15 cellular contexts compared by ENCODE assay signal in the genomic region with DNA sequence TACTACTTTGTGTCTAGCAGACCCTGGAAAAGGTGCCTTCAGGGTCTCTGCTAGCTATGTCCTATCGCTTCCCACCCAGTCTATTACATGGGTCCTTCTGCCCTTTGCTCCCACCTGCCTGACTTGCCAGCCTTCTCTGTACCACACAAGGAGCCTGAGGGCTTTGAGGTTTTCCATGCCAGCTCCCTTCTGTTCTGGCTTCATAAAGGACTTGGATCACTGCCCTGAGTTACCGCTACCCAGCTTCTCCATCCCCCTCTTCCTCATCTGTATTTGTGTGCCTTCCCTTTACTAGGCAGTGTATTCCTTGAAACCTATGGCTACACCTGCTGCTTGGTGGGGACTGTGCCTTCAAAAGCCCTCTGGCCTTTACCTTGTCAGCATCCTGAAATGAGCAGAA. TPM values are rescaled to one million over a fixed set of nuclear protein-coding genes. Genes with fewer than 3 reads are reported as not detected.
DNase-seq lines count a peak whose midpoint lies in the region; ATAC-seq and TF ChIP-seq lines count a peak whose summit lies in the region.
"Had no signal": no experiment of that assay in that cellular context is flagged by ENCODE, and none has a peak within 500 bp of the region (broad histone marks: within the 10 kb centered on the region; RNA-seq: fewer than 3 reads in every experiment).

No MANE protein-coding gene starts in this region.

- no peak overlapping the region for H3K4me3 ChIP-seq in neural progenitor cell
- no peak overlapping the region for H3K4me3 ChIP-seq in effector memory CD4-positive, alpha-beta T cell (ENCODE audit: insufficient read depth, low read depth, low read length, poor library complexity, severe bottlenecking)

- ATAC-seq in activated naive CD4-positive, alpha-beta T cell treated with anti-CD3 and anti-CD28 coated beads, Interleukin-2, amount 50 U/mL, for 72 hours, result no peak
- no peak for ATAC-seq in GM19455 (IDR thresholded peaks at IDR 0.05; ENCODE audit: unreplicated experiment)

- H3K9me3 Mint-ChIP-seq in activated naive CD4-positive, alpha-beta T cell treated with anti-CD3 and anti-CD28 coated beads, Interleukin-2, amount 50 U/mL, for 72 hours, result no peaks in the 10 kb centered on the region
- no peaks in the 10 kb centered on the region for H3K9me3 Mint-ChIP-seq in neural progenitor cell
- H3K9me3 Mint-ChIP-seq: CD14-positive monocyte had no signal

- H3K27me3 ChIP-seq in neural progenitor cell, result no peaks in the 10 kb centered on the region
- no peaks in the 10 kb centered on the region for H3K27me3 ChIP-seq in effector memory CD4-positive, alpha-beta T cell (replicated peaks; ENCODE audit: control insufficient read depth, insufficient read depth, low read length, poor library complexity, severe bottlenecking)

- no peaks in the 10 kb centered on the region for H3K4me1 ChIP-seq in neural progenitor cell
- no peaks in the 10 kb centered on the region for H3K4me1 ChIP-seq in effector memory CD4-positive, alpha-beta T cell (ENCODE audit: control insufficient read depth, insufficient read depth, low read length, poor library complexity, severe bottlenecking)

- CTCF ChIA-PET in RWPE1 (lab: Yijun Ruan, JAX), result no interaction called here

- H4K20me1 ChIP-seq in neural progenitor cell (ENCODE audit: low read depth), result peaks cover 57% of the 10 kb centered on the region

- H3K9ac ChIP-seq in neural progenitor cell, result no peak overlapping the region
- H3K9ac ChIP-seq: KMS-11 had no signal

- H3F3A ChIP-seq in neural progenitor cell (ENCODE audit: low read depth), result no peaks in the 10 kb centered on the region

- H3K27ac ChIP-seq in RWPE1 (peak overlapping the region; percentile 12; the same call in 1 of the 2 replicates), neural progenitor cell (no peak overlapping the region)
- H3K27ac ChIP-seq in effector memory CD4-positive, alpha-beta T cell (ENCODE audit: insufficient read depth, low read length, poor library complexity, severe bottlenecking), result no peak overlapping the region
- H3K27ac ChIP-seq: KMS-11 had no signal

- no peak overlapping the region for H3K4me2 ChIP-seq in neural progenitor cell
- H3K4me2 ChIP-seq: KMS-11 had no signal

- POLR2A ChIA-PET in RWPE1 (lab: Yijun Ruan, JAX; ENCODE audit: low non-redundant PET), result no interaction called here

- H3K4me1 Mint-ChIP-seq in neural progenitor cell, result peaks cover 4% of the 10 kb centered on the region
- H3K4me1 Mint-ChIP-seq: CD14-positive monocyte had no signal

- no peak overlapping the region for H2AFZ ChIP-seq in neural progenitor cell (replicated peaks)

- DNase-seq in activated naive CD4-positive, alpha-beta T cell treated with anti-CD3 and anti-CD28 coated beads, Interleukin-2, amount 50 U/mL, for 72 hours (ENCODE audit: low spot score in 2 of 2), result no peak
- no peak for DNase-seq in activated naive CD4-positive, alpha-beta T cell (lab: John Stamatoyannopoulos, UW)
- no peak for DNase-seq in RWPE1 (ENCODE audit: low spot score)
- DNase-seq in cerebellum (ENCODE audit: low spot score), result peak; percentile 41
- DNase-seq in neural progenitor cell (ENCODE audit: low spot score), result no peak
- no peak for DNase-seq in effector memory CD4-positive, alpha-beta T cell
- DNase-seq: COR-L47, NCI-H1048, NCI-H146, NCI-H2081, NCI-H510A, NCI-H82 had no signal

- H3K4me3 Mint-ChIP-seq in neural progenitor cell, result no peak overlapping the region
- H3K4me3 Mint-ChIP-seq: CD14-positive monocyte had no signal

- no peaks in the 10 kb centered on the region for H3K36me3 Mint-ChIP-seq in activated naive CD4-positive, alpha-beta T cell treated with anti-CD3 and anti-CD28 coated beads, Interleukin-2, amount 50 U/mL, for 72 hours
- peaks cover 31% of the 10 kb centered on the region for H3K36me3 Mint-ChIP-seq in neural progenitor cell

- H3K9me3 ChIP-seq in neural progenitor cell (ENCODE audit: low read depth), result no peaks in the 10 kb centered on the region
- H3K9me3 ChIP-seq in effector memory CD4-positive, alpha-beta T cell (ENCODE audit: control insufficient read depth, low read length), result no peaks in the 10 kb centered on the region

- H3K36me3 ChIP-seq in neural progenitor cell, result no peaks in the 10 kb centered on the region
- peaks cover 65% of the 10 kb centered on the region for H3K36me3 ChIP-seq in effector memory CD4-positive, alpha-beta T cell (ENCODE audit: control insufficient read depth, insufficient read depth, low read length)

- peaks cover 34% of the 10 kb centered on the region for H3K79me2 ChIP-seq in neural progenitor cell (ENCODE audit: low read depth)

- H3K27me3 Mint-ChIP-seq in neural progenitor cell (ENCODE audit: insufficient read depth, low read depth), result peaks cover 6% of the 10 kb centered on the region

- TF ChIP-seq CTCF in RWPE1 (conservative IDR thresholded peaks at IDR 0.05; ENCODE audit: low read depth) (no peak), neural progenitor cell (IDR thresholded peaks at IDR 0.05) (no peak)

- H3K27ac Mint-ChIP-seq in activated naive CD4-positive, alpha-beta T cell treated with anti-CD3 and anti-CD28 coated beads, Interleukin-2, amount 50 U/mL, for 72 hours, result peak overlapping the region; percentile 72 to 73
- peak overlapping the region; percentile 4 for H3K27ac Mint-ChIP-seq in neural progenitor cell

RNA-seq across cellular contexts. Expression of gene LLGL1, which starts 19.6 kb away (rescaled TPM):
- total RNA-seq in activated naive CD4-positive, alpha-beta T cell treated with anti-CD3 and anti-CD28 coated beads, Interleukin-2, amount 50 U/mL, for 72 hours, result 10 to 100 TPM; 14.5 to 15.0 TPM
- total RNA-seq in cerebellum, result 49.8 TPM
- total RNA-seq in neural progenitor cell (ENCODE audit: low replicate concordance), result 70.5 and 190 TPM in 2 replicates

RNA-seq across cellular contexts. Expression of gene ALKBH5, which starts 22.2 kb away (rescaled TPM):
- 100 to 1,000 TPM in 1 of 2 donors, 10 to 100 TPM in 1; 79.5 to 176 TPM for total RNA-seq in activated naive CD4-positive, alpha-beta T cell treated with anti-CD3 and anti-CD28 coated beads, Interleukin-2, amount 50 U/mL, for 72 hours
- 53.4 TPM for total RNA-seq in cerebellum
- 78.8 and 98.2 TPM in 2 replicates for total RNA-seq in neural progenitor cell (ENCODE audit: low replicate concordance)

RNA-seq across cellular contexts. Expression of gene FLII, which starts 52.7 kb away (rescaled TPM):
- total RNA-seq in activated naive CD4-positive, alpha-beta T cell treated with anti-CD3 and anti-CD28 coated beads, Interleukin-2, amount 50 U/mL, for 72 hours, result 100 to 1,000 TPM; 267 to 273 TPM
- total RNA-seq in cerebellum, result 53.4 TPM
- 117 and 193 TPM in 2 replicates for total RNA-seq in neural progenitor cell (ENCODE audit: low replicate concordance)

RNA-seq across cellular contexts. Expression of gene MIEF2, which starts 54.6 kb away (rescaled TPM):
- total RNA-seq in activated naive CD4-positive, alpha-beta T cell treated with anti-CD3 and anti-CD28 coated beads, Interleukin-2, amount 50 U/mL, for 72 hours, result 10 to 100 TPM in 1 of 2 donors, 1 to 10 TPM in 1; 7.4 to 15.5 TPM
- 23.1 TPM for total RNA-seq in cerebellum
- total RNA-seq in neural progenitor cell (ENCODE audit: low replicate concordance), result 8.1 and 23.2 TPM in 2 replicates
